In the genomic region with DNA sequence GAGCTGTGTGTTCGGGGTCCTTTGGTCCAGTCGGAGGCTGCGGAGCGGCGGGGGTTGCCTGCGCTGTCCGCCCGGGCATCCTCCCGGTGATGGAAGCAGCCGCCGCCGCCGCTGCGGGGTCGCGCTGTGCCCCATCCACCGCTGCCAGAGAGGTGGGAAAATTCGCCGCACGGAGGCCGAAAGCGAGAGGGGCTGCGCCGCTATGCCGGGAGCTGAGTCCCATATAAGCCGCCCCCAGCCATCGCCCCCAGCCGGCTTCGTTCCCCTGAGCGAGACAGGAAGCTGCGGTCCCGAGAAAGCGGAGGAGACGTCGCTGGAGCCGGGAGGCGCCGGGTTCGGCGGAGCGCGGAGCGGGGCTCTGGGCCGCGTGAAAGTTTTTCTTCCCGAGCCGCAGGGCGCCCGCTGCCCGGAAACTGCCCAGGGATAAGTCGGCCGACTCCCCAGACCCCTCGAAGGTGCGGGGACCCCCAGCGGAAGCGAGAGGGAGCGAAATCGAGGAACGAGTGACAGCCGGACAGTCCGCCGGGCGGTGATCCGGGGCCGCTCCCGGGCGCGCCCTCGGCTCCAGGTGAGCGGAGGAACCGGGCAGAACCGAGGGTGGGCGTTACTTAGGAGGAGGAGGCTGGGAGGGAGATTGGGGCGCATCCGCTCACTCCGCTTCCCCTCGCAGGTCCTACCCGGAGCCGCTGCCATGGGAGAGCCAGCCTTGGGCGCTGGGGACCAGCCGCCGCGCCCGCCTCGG, we compare ENCODE assay signal across 1 cellular context.
A peak's percentile ranks its signal among the peaks of the same experiment; 100 is the strongest.
TF ChIP-seq lines count a peak whose summit lies in the region.

No MANE protein-coding gene starts in this region.

TF ChIP-seq in H1, 55 proteins besides CTCF, POLR2A, EP300 and RAD21:
- peak; percentile 64 for TF ChIP-seq KDM4A (IDR thresholded peaks at IDR 0.05; ENCODE audit: low read depth, low read length, severe bottlenecking)
- peak; percentile 4; the same call in 1 of the 2 replicates for TF ChIP-seq TAF1 (IDR thresholded peaks at IDR 0.05; ENCODE audit: low read depth, low read length)
- TF ChIP-seq, protein P1, sequence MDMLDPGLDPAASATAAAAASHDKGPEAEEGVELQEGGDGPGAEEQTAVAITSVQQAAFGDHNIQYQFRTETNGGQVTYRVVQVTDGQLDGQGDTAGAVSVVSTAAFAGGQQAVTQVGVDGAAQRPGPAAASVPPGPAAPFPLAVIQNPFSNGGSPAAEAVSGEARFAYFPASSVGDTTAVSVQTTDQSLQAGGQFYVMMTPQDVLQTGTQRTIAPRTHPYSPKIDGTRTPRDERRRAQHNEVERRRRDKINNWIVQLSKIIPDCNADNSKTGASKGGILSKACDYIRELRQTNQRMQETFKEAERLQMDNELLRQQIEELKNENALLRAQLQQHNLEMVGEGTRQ (IDR thresholded peaks at IDR 0.05; ENCODE audit: low read length) = no peak
- peak; percentile 73 for TF ChIP-seq ASH2L (IDR thresholded peaks at IDR 0.05; ENCODE audit: low read length)
- TF ChIP-seq RBBP5 (IDR thresholded peaks at IDR 0.05; ENCODE audit: borderline replicate concordance, low read depth, low read length) = peak; percentile 77; the same call in 1 of the 2 replicates
- no peak for TF ChIP-seq CBX8 (IDR thresholded peaks at IDR 0.05; ENCODE audit: borderline replicate concordance, low read depth, low read length)
- TF ChIP-seq KDM5A (IDR thresholded peaks at IDR 0.05; ENCODE audit: low read length) = no peak
- TF ChIP-seq EZH2 (IDR thresholded peaks at IDR 0.05; ENCODE audit: low read depth, low read length, severe bottlenecking) = no peak
- TF ChIP-seq GABPA (IDR thresholded peaks at IDR 0.05; ENCODE audit: borderline replicate concordance, insufficient read depth, low read length) = 0 out of 2 replicates have a peak, but pooled peaks have one; percentile 18
- no peak for TF ChIP-seq CREB1 (IDR thresholded peaks at IDR 0.05)
TF ChIP-seq in H1: peak in this region for 5.
